10 cellular contexts compared by ENCODE assay signal in genomic region chr4:74311696-74312313, GRCh38. TPM values are rescaled to one million over a fixed set of nuclear protein-coding genes. Genes with fewer than 3 reads are reported as not detected.
DNase-seq lines count a peak whose midpoint lies in the region; ATAC-seq and TF ChIP-seq lines count a peak whose summit lies in the region.
"Had no signal": no experiment of that assay in that cellular context is flagged by ENCODE, and none has a peak within 500 bp of the region (broad histone marks: within the 10 kb centered on the region; RNA-seq: fewer than 3 reads in every experiment).

No MANE protein-coding gene starts in this region.

- H3K9ac ChIP-seq in colonic mucosa (ENCODE audit: low read depth in 2 of 2, low read length in 2 of 2) (no peak overlapping the region), mesendoderm (ENCODE audit: low read length) (no peak overlapping the region)

- no peak overlapping the region for H4K8ac ChIP-seq in mesendoderm (ENCODE audit: low read depth, low read length)

- H2BK15ac ChIP-seq in mesendoderm (replicated peaks; ENCODE audit: low read depth): no peak overlapping the region

- H3K27ac ChIP-seq in C4-2B (no peak overlapping the region), colonic mucosa (no peak overlapping the region), mesendoderm (ENCODE audit: low read depth, low read length) (no peak overlapping the region), gastrocnemius medialis (no peak overlapping the region)

- H3K36me3 ChIP-seq in colonic mucosa (no peaks in the 10 kb centered on the region), mesendoderm (ENCODE audit: control insufficient read depth, insufficient read depth, low read length) (no peaks in the 10 kb centered on the region), gastrocnemius medialis (no peaks in the 10 kb centered on the region)

- in situ Hi-C loops in gastrocnemius medialis (cut with MboI; ENCODE audit: low sequenced_read_pairs in 4 of 4): loop anchor here in 1 of 4 donors (25.0 kb wide), 1 partner anchor 125 kb away; no protein-coding TSS in a partner anchor

- WGBS in mesendoderm (ENCODE audit: extremely low coverage, insufficient coverage, low lambda C conversion rate): no CpG with 5 or more reads among the region's 4 CpGs

- no peak overlapping the region for H3K4me3 ChIP-seq in colonic mucosa
- H3K4me3 ChIP-seq in mesendoderm (ENCODE audit: low read length): no peak overlapping the region
- H3K4me3 ChIP-seq in gastrocnemius medialis: no peak overlapping the region

- H2BK5ac ChIP-seq in mesendoderm (ENCODE audit: low read length): no peak overlapping the region

- H3K23ac ChIP-seq in mesendoderm (ENCODE audit: low read length): no peak overlapping the region

- intact Hi-C loops in colonic mucosa (cut with DNase I): loop anchor here (2.0 to 5.0 kb wide), 2 partner anchors 85 to 123 kb away; no protein-coding TSS in a partner anchor
- intact Hi-C loops in gastrocnemius medialis (cut with DNase I; ENCODE audit: low total_unique reads): no loop called here

- no peaks in the 10 kb centered on the region for H3K9me3 ChIP-seq in colonic mucosa
- H3K9me3 ChIP-seq in gastrocnemius medialis: no peaks in the 10 kb centered on the region

- no peak overlapping the region for H3K56ac ChIP-seq in mesendoderm (ENCODE audit: low read length)

- no peaks in the 10 kb centered on the region for H3K79me1 ChIP-seq in mesendoderm (ENCODE audit: low read length)

- no peak overlapping the region for H3K4me2 ChIP-seq in mesendoderm (ENCODE audit: low read length)

- peak; percentile 72 for TF ChIP-seq CTCF in C4-2B (conservative IDR thresholded peaks at IDR 0.05)
- TF ChIP-seq CTCF in GM12873 (IDR thresholded peaks at IDR 0.05; ENCODE audit: insufficient read depth, low read depth, low read length, missing control alignments): peak; percentile 61
- TF ChIP-seq CTCF in colonic mucosa (IDR thresholded peaks at IDR 0.05): peak; percentile 55
- TF ChIP-seq CTCF in gastrocnemius medialis (IDR thresholded peaks at IDR 0.05 in 4 of 5, conservative IDR thresholded peaks at IDR 0.05 in 1 of 5): peak in 2 of 5 experiments; percentile 36 to 47

- H2AK5ac ChIP-seq in mesendoderm (ENCODE audit: low read length): no peak overlapping the region

- H4K5ac ChIP-seq in mesendoderm (ENCODE audit: low read length): no peak overlapping the region

- no peak overlapping the region for H2BK120ac ChIP-seq in mesendoderm (ENCODE audit: low read depth, low read length)

- ATAC-seq in HG03025 (IDR thresholded peaks at IDR 0.05; ENCODE audit: low FRiP score, unreplicated experiment) (peak; percentile 72), gastrocnemius medialis (no peak)

- no peaks in the 10 kb centered on the region for H3K79me2 ChIP-seq in mesendoderm (ENCODE audit: control insufficient read depth, insufficient read depth, low read length)

- peak; percentile 27 for DNase-seq in NCI-H774 (lab: John Stamatoyannopoulos, UW)
- peak; percentile 47 for DNase-seq in colonic mucosa
- peak; percentile 68 for DNase-seq in mesendoderm
- DNase-seq in activated gamma-delta T cell (lab: John Stamatoyannopoulos, UW): no peak
- no peak for DNase-seq in gastrocnemius medialis
- DNase-seq: right cardiac atrium had no signal

- H3K18ac ChIP-seq in mesendoderm (ENCODE audit: low read length): no peak overlapping the region

- H3K4me1 ChIP-seq in colonic mucosa (no peaks in the 10 kb centered on the region), mesendoderm (ENCODE audit: control insufficient read depth, low read depth, low read length) (no peaks in the 10 kb centered on the region), gastrocnemius medialis (no peaks in the 10 kb centered on the region)

- no peak overlapping the region for H3K4ac ChIP-seq in mesendoderm (ENCODE audit: low read depth, low read length)

- no peak for TF ChIP-seq POLR2A in gastrocnemius medialis (IDR thresholded peaks at IDR 0.05)

- H3K27me3 ChIP-seq in colonic mucosa: no peaks in the 10 kb centered on the region
- no peaks in the 10 kb centered on the region for H3K27me3 ChIP-seq in mesendoderm (ENCODE audit: insufficient read depth, low read length, poor library complexity)
- no peaks in the 10 kb centered on the region for H3K27me3 ChIP-seq in gastrocnemius medialis

RNA-seq across cellular contexts. Expression of gene EPGN, which starts 3.5 kb away (rescaled TPM):
- total RNA-seq in colonic mucosa (not detected), gastrocnemius medialis (not detected)
- polyA plus RNA-seq in mesendoderm (2013, experiment 1 of 2): not detected
- polyA plus RNA-seq in mesendoderm (2013, experiment 2 of 2): not detected
- total RNA-seq: T-helper 1 cell treated with Interleukin-12 subunit alpha and Interleukin-12 subunit beta and Interleukin-4 antibody, amounts not matched to agents 30 ng/mL and 1 ng/mL, for 36 hours had no signal
- polyA plus RNA-seq: right cardiac atrium had no signal

RNA-seq across cellular contexts. Expression of gene EREG, which starts 53.1 kb away (rescaled TPM):
- 1 to 10 TPM; 2.4 to 3.5 TPM for total RNA-seq in colonic mucosa
- polyA plus RNA-seq in mesendoderm (2013, experiment 1 of 2): 0.01 TPM
- 0.04 TPM for polyA plus RNA-seq in mesendoderm (2013, experiment 2 of 2)
- under 1 TPM in 2 of 4 donors, not detected in 2; 0.07 to 0.84 TPM for total RNA-seq in gastrocnemius medialis
- total RNA-seq: T-helper 1 cell treated with Interleukin-12 subunit alpha and Interleukin-12 subunit beta and Interleukin-4 antibody, amounts not matched to agents 30 ng/mL and 1 ng/mL, for 36 hours had no signal

Comparison
In these comparisons a context has a peak if more than half of its experiments do, and no peak if none do; other contexts are left out.
1. DNase-seq: peak in NCI-H774 (single experiment), colonic mucosa (single experiment) and mesendoderm (single experiment); none in activated gamma-delta T cell (single experiment) and gastrocnemius medialis (0 of 2).